ENCODE assay signal across 11 cellular contexts in genomic region chr1:38361566-38361965, GRCh38.
A peak's percentile ranks its signal among the peaks of the same experiment; 100 is the strongest.
DNase-seq lines count a peak whose midpoint lies in the region; ATAC-seq and TF ChIP-seq lines count a peak whose summit lies in the region.
"Had no signal": no experiment of that assay in that cellular context is flagged by ENCODE, and none has a peak within 500 bp of the region (broad histone marks: within the 10 kb centered on the region; RNA-seq: fewer than 3 reads in every experiment).

No MANE protein-coding gene starts in this region.

- TF ChIP-seq CTCF in brain (conservative IDR thresholded peaks at IDR 0.05): no peak

- no peak overlapping the region for H3K4me3 Mint-ChIP-seq in brain
- H3K4me3 Mint-ChIP-seq: CD8-positive, alpha-beta memory T cell had no signal

- no peak for ATAC-seq in GM21825 (IDR thresholded peaks at IDR 0.05; ENCODE audit: unreplicated experiment)

- H3K27me3 Mint-ChIP-seq in brain: peaks cover 37% of the 10 kb centered on the region

- H3K9me3 Mint-ChIP-seq in brain: peaks cover 0 to 13% (median 0%) of the 10 kb centered on the region in 5 experiments
- H3K9me3 Mint-ChIP-seq: CD8-positive, alpha-beta memory T cell had no signal

- H3K36me3 Mint-ChIP-seq in brain: no peaks in the 10 kb centered on the region
- H3K36me3 Mint-ChIP-seq: CD8-positive, alpha-beta memory T cell had no signal

- peaks cover 10% of the 10 kb centered on the region for H3K4me1 Mint-ChIP-seq in brain
- H3K4me1 Mint-ChIP-seq: CD8-positive, alpha-beta memory T cell had no signal

- DNase-seq in NCI-H1105 treated with DMSO at 0.1 percent for 48 hours (lab: John Stamatoyannopoulos, UW) (peak; percentile 1), NCI-H1105 (lab: John Stamatoyannopoulos, UW) (no peak), islet precursor cell (peak; percentile 45), NCI-H524 (lab: John Stamatoyannopoulos, UW) (no peak), HT-29 (ENCODE audit: low spot score) (no peak)
- no peak for DNase-seq in activated CD4-positive, CD25-positive, alpha-beta regulatory T cell treated with anti-CD3 and anti-CD28 coated beads, Interleukin-2, amount 50 U/mL, for 72 hours
- DNase-seq: Caco-2; CD8-positive, alpha-beta memory T cell; DMS53 had no signal

- peak overlapping the region in 3 of 5 experiments; percentile 29 to 75 (median 74) for H3K27ac Mint-ChIP-seq in brain
- H3K27ac Mint-ChIP-seq: CD8-positive, alpha-beta memory T cell had no signal

Comparison
In these comparisons a context has a peak if more than half of its experiments do, and no peak if none do; other contexts are left out.
1. DNase-seq: peak in NCI-H1105 treated with DMSO at 0.1 percent for 48 hours (single experiment) and islet precursor cell (single experiment); none in NCI-H1105 (single experiment), NCI-H524 (0 of 2), HT-29 (single experiment) and activated CD4-positive, CD25-positive, alpha-beta regulatory T cell treated with anti-CD3 and anti-CD28 coated beads, Interleukin-2, amount 50 U/mL, for 72 hours (single experiment).